ENCODE assay signal across 7 cellular contexts in genomic region chr4:184647391-184648101, GRCh38. TPM values are rescaled to one million over a fixed set of nuclear protein-coding genes. Genes with fewer than 3 reads are reported as not detected.
A peak's percentile ranks its signal among the peaks of the same experiment; 100 is the strongest.
DNase-seq lines count a peak whose midpoint lies in the region; ATAC-seq and TF ChIP-seq lines count a peak whose summit lies in the region.

No MANE protein-coding gene starts in this region.

- H3K9me3 ChIP-seq in HCT116 (ENCODE audit: control insufficient read depth in 1 of 2, insufficient read depth in 1 of 2, low read depth in 1 of 2, low read length in 2 of 2): no peaks in the 10 kb centered on the region
- no peaks in the 10 kb centered on the region for H3K9me3 ChIP-seq in right cardiac atrium (ENCODE audit: control insufficient read depth, low read length)

- H3K36me3 ChIP-seq in HCT116 (ENCODE audit: control insufficient read depth in 1 of 2, insufficient read depth in 2 of 2, low read length in 2 of 2): no peaks in the 10 kb centered on the region

- peak overlapping the region; percentile 75 for H3K4me2 ChIP-seq in HCT116 (ENCODE audit: low read length)

- H3K4me3 ChIP-seq in HCT116 (replicated peaks in 1 of 2; ENCODE audit: low read depth in 1 of 2, low read length in 2 of 2): peak overlapping the region; percentile 58 to 65; a peak in 3 of 4 replicates
- H3K4me3 ChIP-seq in right cardiac atrium (ENCODE audit: low read length): peak overlapping the region; percentile 82

- peaks cover 34% of the 10 kb centered on the region for H3K79me2 ChIP-seq in HCT116 (ENCODE audit: insufficient read depth, low read length)

- no peaks in the 10 kb centered on the region for H4K20me1 ChIP-seq in HCT116 (ENCODE audit: insufficient read depth)

- 46% methylated on average over 10 of the region's 10 CpGs for WGBS in right cardiac atrium

- no peaks in the 10 kb centered on the region; the same call in 1 of the 2 replicates for H3K36me3 Mint-ChIP-seq in WTC11
- H3K36me3 Mint-ChIP-seq in stimulated activated naive B cell treated with anti-CD40 and anti-IgM and Interleukin-4, amounts not matched to agents 10 μg/mL and 1 μg/mL and 100 μg/mL, for 72 hours: peaks cover 16 to 24% of the 10 kb centered on the region in 2 donors

- TF ChIP-seq CTCF in HCT116 (IDR thresholded peaks at IDR 0.05 in 2 of 3, conservative IDR thresholded peaks at IDR 0.05 in 1 of 3; ENCODE audit: borderline replicate concordance in 1 of 3, insufficient read depth in 1 of 3, low read depth in 2 of 3, low read length in 2 of 3) (no peak), WTC11 (IDR thresholded peaks at IDR 0.05) (no peak)

- RAD21 ChIA-PET in HCT116 (lab: Charles Lee; ENCODE audit: low non-redundant PET in 1 of 2, low total read pairs in 2 of 2, uncharacterized antibody in 2 of 2, unreplicated experiment in 2 of 2): no interaction called here

- H3K27me3 Mint-ChIP-seq in WTC11 (ENCODE audit: low read depth): no peaks in the 10 kb centered on the region
- H3K27me3 Mint-ChIP-seq in stimulated activated naive B cell treated with anti-CD40 and anti-IgM and Interleukin-4, amounts not matched to agents 10 μg/mL and 1 μg/mL and 100 μg/mL, for 72 hours: no peaks in the 10 kb centered on the region

- no peak overlapping the region for H2AFZ ChIP-seq in HCT116 (ENCODE audit: low read depth, low read length, poor library complexity, severe bottlenecking)

- no peaks in the 10 kb centered on the region for H3K27me3 ChIP-seq in HCT116 (ENCODE audit: insufficient read depth, low read length)
- H3K27me3 ChIP-seq in right cardiac atrium (ENCODE audit: control insufficient read depth, insufficient read depth): no peaks in the 10 kb centered on the region

- TF ChIP-seq POLR2A in HCT116 (IDR thresholded peaks at IDR 0.05; ENCODE audit: borderline replicate concordance, extremely low read depth, insufficient read depth, insufficient read length): no peak

- intact Hi-C loops in HCT116 (cut with micrococcal nuclease) (loop anchor here (2.0 kb wide), 1 partner anchor 379 kb away; no protein-coding TSS in a partner anchor), right cardiac atrium (cut with DNase I) (loop anchor here in 1 of 4 donors (10.0 kb wide), 1 partner anchor 93 kb away; no protein-coding TSS in a partner anchor)

- peak overlapping the region; percentile 88 for H3K4me3 Mint-ChIP-seq in WTC11
- peak overlapping the region; percentile 88 to 92 for H3K4me3 Mint-ChIP-seq in stimulated activated naive B cell treated with anti-CD40 and anti-IgM and Interleukin-4, amounts not matched to agents 10 μg/mL and 1 μg/mL and 100 μg/mL, for 72 hours

- CTCF ChIA-PET in HCT116 (lab: Charles Lee): no interaction called here
- CTCF ChIA-PET in WTC11 (lab: Charles Lee): interaction anchor here (0.6 kb wide), 1 partner anchor 383 kb away, joined by 3 read pairs; no protein-coding TSS in a partner anchor

- peak overlapping the region; percentile 78 for H3K27ac Mint-ChIP-seq in WTC11
- peak overlapping the region; percentile 96 for H3K27ac Mint-ChIP-seq in stimulated activated naive B cell treated with anti-CD40 and anti-IgM and Interleukin-4, amounts not matched to agents 10 μg/mL and 1 μg/mL and 100 μg/mL, for 72 hours

- POLR2A ChIA-PET in HCT116 (lab: Charles Lee) (interaction anchor here (1.0 kb wide), 1 partner anchor 86 kb away, joined by 3 read pairs; the partner anchor contains the start of gene CENPU), WTC11 (lab: Charles Lee) (no interaction called here)

- no peaks in the 10 kb centered on the region for H3K9me2 ChIP-seq in HCT116 (ENCODE audit: insufficient read depth)

- H3K9me3 Mint-ChIP-seq in WTC11: no peaks in the 10 kb centered on the region
- no peaks in the 10 kb centered on the region for H3K9me3 Mint-ChIP-seq in stimulated activated naive B cell treated with anti-CD40 and anti-IgM and Interleukin-4, amounts not matched to agents 10 μg/mL and 1 μg/mL and 100 μg/mL, for 72 hours

- no peak for TF ChIP-seq RAD21 in HCT116 (IDR thresholded peaks at IDR 0.05; ENCODE audit: low read depth)

- BruUV-seq in HCT116 (replicated peaks; lab: Mats Ljungman, UMichigan): TSS peak; percentile 42

- no peak for ATAC-seq in HCT116
- no peak for ATAC-seq in WTC11
- no peak for ATAC-seq in right cardiac atrium
- ATAC-seq in stimulated activated naive B cell treated with anti-CD40 and anti-IgM and Interleukin-4, amounts not matched to agents 10 μg/mL and 1 μg/mL and 100 μg/mL, for 72 hours (replicated peaks): no peak
- ATAC-seq in HG02623 (IDR thresholded peaks at IDR 0.05; ENCODE audit: unreplicated experiment): no peak

- H3K27ac ChIP-seq in HCT116 (ENCODE audit: low read depth, low read length) (no peak overlapping the region), right cardiac atrium (ENCODE audit: low read length) (peak overlapping the region; percentile 94)

- no peak overlapping the region for H3K9ac ChIP-seq in HCT116 (ENCODE audit: low read length)

- DNase-seq in HCT116 (ENCODE audit: low read depth, low spot score) (no peak), WTC11 (ENCODE audit: low spot score) (no peak), right cardiac atrium (no peak), ecto neural progenitor cell (ENCODE audit: low spot score) (no peak), COR-L47 (lab: John Stamatoyannopoulos, UW) (no peak)
- no peak for DNase-seq in stimulated activated naive B cell treated with anti-CD40 and anti-IgM and Interleukin-4, amounts not matched to agents 10 μg/mL and 1 μg/mL and 100 μg/mL, for 72 hours

- peaks cover 69% of the 10 kb centered on the region for H3K4me1 Mint-ChIP-seq in WTC11
- H3K4me1 Mint-ChIP-seq in stimulated activated naive B cell treated with anti-CD40 and anti-IgM and Interleukin-4, amounts not matched to agents 10 μg/mL and 1 μg/mL and 100 μg/mL, for 72 hours: peaks cover 27 to 38% of the 10 kb centered on the region in 2 donors

- H3K4me1 ChIP-seq in HCT116 (ENCODE audit: control insufficient read depth in 1 of 2, insufficient read depth in 2 of 2, low read length in 2 of 2) (peaks cover 3 to 14% of the 10 kb centered on the region in 2 experiments; a peak in 2 of 4 replicates), right cardiac atrium (ENCODE audit: control insufficient read depth, insufficient read depth, low read length) (peaks cover 7% of the 10 kb centered on the region)

TF ChIP-seq in HCT116, 20 proteins besides CTCF, POLR2A, EP300 and RAD21 (continues in another document):
- TF ChIP-seq CBX3 (IDR thresholded peaks at IDR 0.05; ENCODE audit: low read depth) (no peak), TCF7L2 (IDR thresholded peaks at IDR 0.05; ENCODE audit: borderline replicate concordance, extremely low read depth, insufficient read depth, insufficient read length) (no peak), ELF1 (IDR thresholded peaks at IDR 0.05; ENCODE audit: borderline replicate concordance, low read depth) (no peak), ZFX (IDR thresholded peaks at IDR 0.05) (no peak), JUND (IDR thresholded peaks at IDR 0.05) (no peak), CEBPB (IDR thresholded peaks at IDR 0.05; ENCODE audit: low read depth) (no peak), ATF3 (IDR thresholded peaks at IDR 0.05) (no peak), EZH2 (IDR thresholded peaks at IDR 0.05) (no peak), MAX (IDR thresholded peaks at IDR 0.05) (no peak), EGR1 (IDR thresholded peaks at IDR 0.05; ENCODE audit: low read depth) (no peak)

TF ChIP-seq in WTC11, 78 proteins besides CTCF, POLR2A, EP300 and RAD21:
- TF ChIP-seq JUN (CRISPR knock-in tag; IDR thresholded peaks at IDR 0.05) (no peak), ZNF138 (CRISPR knock-in tag; conservative IDR thresholded peaks at IDR 0.05) (no peak), ELF4 (CRISPR knock-in tag; IDR thresholded peaks at IDR 0.05; ENCODE audit: low read depth) (no peak), ZBTB21 (CRISPR knock-in tag; IDR thresholded peaks at IDR 0.05; ENCODE audit: borderline replicate concordance) (no peak), NFE2L1 (CRISPR knock-in tag; IDR thresholded peaks at IDR 0.05) (no peak), GRHL2 (CRISPR knock-in tag; IDR thresholded peaks at IDR 0.05; ENCODE audit: insufficient replicate concordance, severe bottlenecking) (no peak)

RNA-seq across cellular contexts. Expression of gene CASP3, which starts 1.7 kb away (rescaled TPM):
- total RNA-seq in HCT116 (2021; ENCODE audit: unreplicated experiment) (11.4 TPM), WTC11 (2021) (54.2 to 78.9 TPM (median 63.2 TPM) in 3 replicates), right cardiac atrium (10 to 100 TPM in 2 of 4 donors, 1 to 10 TPM in 2; 8.6 to 11.0 (median 10.2) TPM)
- 3.9 and 5.4 TPM in 2 replicates for polyA plus RNA-seq in HCT116 (2012)
- 10.5 TPM for polyA plus RNA-seq in right cardiac atrium

RNA-seq across cellular contexts. Expression of gene PRIMPOL, which starts 2.0 kb away (rescaled TPM):
- 11.3 TPM for total RNA-seq in HCT116 (2021; ENCODE audit: unreplicated experiment)
- 2.4 and 4.9 TPM in 2 replicates for polyA plus RNA-seq in HCT116 (2012)
- total RNA-seq in WTC11 (2021): 8.3 to 13.4 TPM (median 9.6 TPM) in 3 replicates
- total RNA-seq in right cardiac atrium: 10 to 100 TPM in 3 of 4 donors, 1 to 10 TPM in 1; 8.9 to 12.0 (median 11.2) TPM
- 14.3 TPM for polyA plus RNA-seq in right cardiac atrium
